Comparison of ENCODE assay signal across 12 cellular contexts in genomic region chr15:83698294-83698693, GRCh38. TPM values are rescaled to one million over a fixed set of nuclear protein-coding genes. Genes with fewer than 3 reads are reported as not detected.
DNase-seq lines count a peak whose midpoint lies in the region; ATAC-seq lines count a peak whose summit lies in the region.
"Had no signal": no experiment of that assay in that cellular context is flagged by ENCODE, and none has a peak within 500 bp of the region (broad histone marks: within the 10 kb centered on the region; RNA-seq: fewer than 3 reads in every experiment).

No MANE protein-coding gene starts in this region.

- no peak overlapping the region for H3K27ac ChIP-seq in epithelial cell of prostate

- ATAC-seq in left lobe of liver: peak; percentile 87
- no peak for ATAC-seq in HG03520 (IDR thresholded peaks at IDR 0.05; ENCODE audit: unreplicated experiment)

- peak; percentile 47 for DNase-seq in NCI-H226
- DNase-seq in epithelial cell of prostate (ENCODE audit: low read depth, low spot score): peak; percentile 31
- peak; percentile 67 for DNase-seq in left lobe of liver (ENCODE audit: low spot score)
- peak; percentile 57 for DNase-seq in ureter (ENCODE audit: low spot score)
- no peak for DNase-seq in superior temporal gyrus (ENCODE audit: extremely low spot score)
- DNase-seq in stimulated activated CD4-positive, alpha-beta T cell treated with anti-CD3 and anti-CD28 coated beads, Interleukin-1b, Interleukin-23, amount 100 ng/mL, for 48 hours: no peak
- DNase-seq: DMS 273 treated with DMSO at 0.1 percent for 48 hours, hippocampal formation, naive B cell, NCI-H146, NCI-H82 had no signal

RNA-seq across cellular contexts. Expression of gene ADAMTSL3, which starts 44.4 kb away (rescaled TPM):
- total RNA-seq in left lobe of liver (17.8 TPM), ureter (9.7 TPM)

Comparison
In these comparisons a context has a peak if more than half of its experiments do, and no peak if none do; other contexts are left out.
1. DNase-seq: peak in NCI-H226 (single experiment), epithelial cell of prostate (single experiment), left lobe of liver (single experiment) and ureter (single experiment); none in superior temporal gyrus (single experiment) and stimulated activated CD4-positive, alpha-beta T cell treated with anti-CD3 and anti-CD28 coated beads, Interleukin-1b, Interleukin-23, amount 100 ng/mL, for 48 hours (single experiment).